In genomic region chr11:10304495-10305261, GRCh38 we compare ENCODE assay signal across 8 cellular contexts. TPM values are rescaled to one million over a fixed set of nuclear protein-coding genes. Genes with fewer than 3 reads are reported as not detected.
DNase-seq lines count a peak whose midpoint lies in the region; TF ChIP-seq lines count a peak whose summit lies in the region.

ADM (plus strand) TSS chr11:10305073; CDS start chr11:10305701, 628 bp downstream.

- peaks cover 22% of the 10 kb centered on the region for H4K20me1 ChIP-seq in smooth muscle cell (ENCODE audit: low read depth)

- peak within 1 kb of the TSS; percentile 70 for H2AFZ ChIP-seq in smooth muscle cell (ENCODE audit: low read depth)

- peak; percentile 68 for DNase-seq in NCI-H1092 treated with DMSO at 0.1 percent for 48 hours (lab: John Stamatoyannopoulos, UW)
- DNase-seq in NCI-H1092 (lab: John Stamatoyannopoulos, UW) = no peak
- DNase-seq in KG1 (lab: John Stamatoyannopoulos, UW) = peak; percentile 48
- peak in 3 of 5 donors; percentile 26 to 34 (median 27) for DNase-seq in T-helper 1 cell
- DNase-seq in dedifferentiated amniotic fluid mesenchymal stem cell (ENCODE audit: extremely low spot score) = peak; percentile 92
- DNase-seq in kidney glomerular epithelial cell (lab: John Stamatoyannopoulos, UW) = peak; percentile 62
- DNase-seq in smooth muscle cell (lab: John Stamatoyannopoulos, UW; ENCODE audit: unreplicated experiment) = peak; percentile 72
- no peak for DNase-seq in OCI-M1 (lab: John Stamatoyannopoulos, UW)

- H3K4me3 ChIP-seq in smooth muscle cell = peak within 1 kb of the TSS; percentile 65

- H3K79me2 ChIP-seq in smooth muscle cell (ENCODE audit: low read depth) = peaks cover 5% of the 10 kb centered on the region

- no peaks in the 10 kb centered on the region for H3K9me3 ChIP-seq in smooth muscle cell (replicated peaks; ENCODE audit: low read depth)

- H3K27me3 ChIP-seq in smooth muscle cell (ENCODE audit: low read depth) = no peaks in the 10 kb centered on the region

- peaks cover 41% of the 10 kb centered on the region for H3K4me1 ChIP-seq in smooth muscle cell (ENCODE audit: low read depth)

- WGBS in smooth muscle cell (ENCODE audit: low lambda C conversion rate) = 2% methylated on average over 47 of the region's 48 CpGs

- peak; percentile 74 for TF ChIP-seq CTCF in smooth muscle cell (IDR thresholded peaks at IDR 0.05; ENCODE audit: borderline replicate concordance, insufficient read depth, poor library complexity, severe bottlenecking)

- peak within 1 kb of the TSS; percentile 85 for H3K9ac ChIP-seq in smooth muscle cell (ENCODE audit: low read depth)

- H3K4me2 ChIP-seq in smooth muscle cell = peak within 1 kb of the TSS; percentile 90

- peaks cover 16% of the 10 kb centered on the region for H3F3A ChIP-seq in smooth muscle cell (ENCODE audit: low read depth)

- H3K36me3 ChIP-seq in smooth muscle cell (ENCODE audit: low read depth) = no peaks in the 10 kb centered on the region

- H3K27ac ChIP-seq in smooth muscle cell (ENCODE audit: low read depth) = peak within 1 kb of the TSS; percentile 82

RNA-seq across cellular contexts. Expression of gene ADM, which starts in this region (rescaled TPM):
- total RNA-seq in smooth muscle cell = 53.0 and 55.8 TPM in 2 replicates
- 47.6 and 88.3 TPM in 2 replicates for polyA plus RNA-seq in smooth muscle cell

Comparison
In these comparisons a context has a peak if more than half of its experiments do, and no peak if none do; other contexts are left out.
1. DNase-seq: peak in NCI-H1092 treated with DMSO at 0.1 percent for 48 hours (single experiment), KG1 (single experiment), T-helper 1 cell (3 of 5), dedifferentiated amniotic fluid mesenchymal stem cell (single experiment), kidney glomerular epithelial cell (single experiment) and smooth muscle cell (single experiment); none in NCI-H1092 (single experiment) and OCI-M1 (single experiment).